Comparison of ENCODE assay signal across 10 cellular contexts in the genomic region with DNA sequence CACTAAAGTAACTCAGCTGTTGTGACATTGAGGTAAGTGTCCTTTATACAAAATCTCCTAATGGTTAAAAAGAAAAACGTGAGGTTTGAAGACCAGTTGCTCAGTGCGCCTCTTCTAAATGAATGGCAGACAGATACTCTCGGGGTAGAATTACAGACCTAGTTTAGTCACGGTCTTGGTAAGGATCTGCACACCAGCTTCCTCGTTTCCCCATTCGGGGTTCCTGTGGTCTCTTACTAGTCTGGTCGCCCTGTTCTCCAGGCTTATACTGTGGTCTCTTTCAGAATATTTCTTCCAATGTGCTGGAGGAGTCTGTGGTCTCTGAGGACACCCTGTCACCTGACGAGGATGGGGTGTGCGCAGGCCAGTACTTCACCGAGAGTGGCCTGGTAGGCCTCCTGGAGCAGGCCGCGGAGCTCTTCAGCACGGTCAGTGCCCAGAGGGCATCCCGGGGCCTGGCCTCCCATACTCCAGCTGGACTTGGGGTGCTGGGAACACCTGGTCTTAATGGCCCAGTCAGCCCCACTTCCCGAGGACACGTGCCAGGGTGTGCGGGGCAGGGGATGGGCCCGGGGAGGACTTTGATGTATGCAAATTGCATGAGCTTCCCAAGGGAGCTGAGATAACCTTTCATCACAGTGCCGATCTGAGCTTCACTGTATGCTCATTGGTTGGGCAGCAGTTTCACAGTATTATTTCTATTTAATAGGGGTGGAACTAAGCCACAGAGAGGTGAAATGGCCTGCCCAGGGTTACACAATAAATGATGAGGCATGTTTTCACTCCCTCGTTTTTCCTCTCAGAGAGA.
DNase-seq lines count a peak whose midpoint lies in the region; ATAC-seq and TF ChIP-seq lines count a peak whose summit lies in the region.
"Had no signal": no experiment of that assay in that cellular context is flagged by ENCODE, and none has a peak within 500 bp of the region (broad histone marks: within the 10 kb centered on the region; RNA-seq: fewer than 3 reads in every experiment).

No MANE protein-coding gene starts in this region.

- TF ChIP-seq POLR2A in esophagus muscularis mucosa (IDR thresholded peaks at IDR 0.05; ENCODE audit: low read depth) (no peak), tibial nerve (IDR thresholded peaks at IDR 0.05) (no peak)

- TF ChIP-seq CTCF in RWPE1 (conservative IDR thresholded peaks at IDR 0.05; ENCODE audit: low read depth): no peak
- TF ChIP-seq CTCF in esophagus muscularis mucosa (IDR thresholded peaks at IDR 0.05): no peak
- no peak for TF ChIP-seq CTCF in lung (IDR thresholded peaks at IDR 0.05; ENCODE audit: control extremely low read depth, extremely low read depth)
- no peak for TF ChIP-seq CTCF in tibial nerve (IDR thresholded peaks at IDR 0.05)
- no peak for TF ChIP-seq CTCF in ascending aorta (IDR thresholded peaks at IDR 0.05)

- CTCF ChIA-PET in RWPE1 (lab: Yijun Ruan, JAX): interaction anchor here (0.6 kb wide), 1 partner anchor 55 kb away, joined by 5 read pairs; no protein-coding TSS in a partner anchor

- H3K27me3 ChIP-seq in esophagus muscularis mucosa: no peaks in the 10 kb centered on the region
- no peaks in the 10 kb centered on the region for H3K27me3 ChIP-seq in lung (ENCODE audit: control insufficient read depth, insufficient read depth)
- no peaks in the 10 kb centered on the region for H3K27me3 ChIP-seq in tibial nerve
- no peaks in the 10 kb centered on the region for H3K27me3 ChIP-seq in ascending aorta

- H3K4me3 ChIP-seq in esophagus muscularis mucosa (no peak overlapping the region), lung (no peak overlapping the region), tibial nerve (no peak overlapping the region), ascending aorta (no peak overlapping the region)

- 80% methylated on average over 15 of the region's 20 CpGs for WGBS in esophagus muscularis mucosa
- 68 to 82% methylated on average over 20 of the region's 20 CpGs for WGBS in lung, 2 donors
- WGBS in tibial nerve, 2 donors: 73 to 88% methylated on average over 13 to 20 of the region's 20 CpGs

- TF ChIP-seq EP300 in esophagus muscularis mucosa (IDR thresholded peaks at IDR 0.05) (no peak), tibial nerve (IDR thresholded peaks at IDR 0.05) (peak in 1 of 2 donors; percentile 58)

- H3K9me3 ChIP-seq in esophagus muscularis mucosa: no peaks in the 10 kb centered on the region
- no peaks in the 10 kb centered on the region for H3K9me3 ChIP-seq in lung (ENCODE audit: control insufficient read depth in 2 of 2, insufficient read depth in 1 of 2, low read length in 1 of 2)
- no peaks in the 10 kb centered on the region for H3K9me3 ChIP-seq in tibial nerve
- no peaks in the 10 kb centered on the region for H3K9me3 ChIP-seq in ascending aorta

- H3K4me1 ChIP-seq in esophagus muscularis mucosa (peaks cover 6 to 13% (median 7%) of the 10 kb centered on the region in 4 donors), lung (ENCODE audit: control insufficient read depth in 2 of 2, insufficient read depth in 2 of 2, low read length in 2 of 2) (peaks cover 0 to 2% of the 10 kb centered on the region in 2 donors), tibial nerve (peaks cover 0 to 26% (median 3%) of the 10 kb centered on the region in 4 donors), ascending aorta (no peaks in the 10 kb centered on the region)

- DNase-seq in RWPE1 (ENCODE audit: low spot score) (no peak), esophagus muscularis mucosa (ENCODE audit: extremely low spot score) (no peak), lung (ENCODE audit: low spot score) (no peak), tibial nerve (ENCODE audit: low spot score in 2 of 2) (peak; percentile 18 to 57), ascending aorta (ENCODE audit: low spot score in 2 of 2) (no peak), D341Med (ENCODE audit: low spot score) (no peak), NCI-H510A treated with DMSO at 0.1 percent for 48 hours (lab: John Stamatoyannopoulos, UW) (no peak)
- DNase-seq: cerebellar nuclear complex, HFFc6, NCI-H1436 treated with DMSO at 0.1 percent for 48 hours had no signal

- POLR2A ChIA-PET in RWPE1 (lab: Yijun Ruan, JAX; ENCODE audit: low non-redundant PET): no interaction called here

- H3K27ac ChIP-seq in RWPE1 (peak overlapping the region; percentile 75), esophagus muscularis mucosa (replicated peaks in 1 of 4) (peak overlapping the region; percentile 39 to 73 (median 54)), lung (ENCODE audit: low read depth in 1 of 2, low read length in 1 of 2) (peak overlapping the region in 1 of 2 donors; percentile 1), tibial nerve (peak overlapping the region in 3 of 4 donors; percentile 47 to 79 (median 73)), ascending aorta (peak overlapping the region in 1 of 2 donors; percentile 1)

- H3K36me3 ChIP-seq in esophagus muscularis mucosa: peaks cover 0 to 95% (median 50%) of the 10 kb centered on the region in 4 donors
- peaks cover 0 to 4% of the 10 kb centered on the region in 2 donors for H3K36me3 ChIP-seq in lung (ENCODE audit: control insufficient read depth in 2 of 2, insufficient read depth in 2 of 2, low read length in 2 of 2)
- H3K36me3 ChIP-seq in tibial nerve: peaks cover 0 to 4% (median 0%) of the 10 kb centered on the region in 3 donors
- H3K36me3 ChIP-seq in ascending aorta: no peaks in the 10 kb centered on the region

- intact Hi-C loops in esophagus muscularis mucosa (cut with DNase I) (no loop called here), ascending aorta (cut with DNase I) (no loop called here)

- ATAC-seq in lung (ENCODE audit: insufficient read depth, low FRiP score): peak; percentile 48

Comparison
In these comparisons a context has a peak if more than half of its experiments do, and no peak if none do; other contexts are left out.
1. DNase-seq: peak in tibial nerve (2 of 2); none in RWPE1 (single experiment), esophagus muscularis mucosa (single experiment), lung (single experiment), ascending aorta (0 of 2), D341Med (single experiment) and NCI-H510A treated with DMSO at 0.1 percent for 48 hours (single experiment).